Comparison of ENCODE assay signal across 10 cellular contexts in genomic region chr19:40192758-40193586, GRCh38. TPM values are rescaled to one million over a fixed set of nuclear protein-coding genes. Genes with fewer than 3 reads are reported as not detected.
DNase-seq lines count a peak whose midpoint lies in the region; ATAC-seq and TF ChIP-seq lines count a peak whose summit lies in the region.
"Had no signal": no experiment of that assay in that cellular context is flagged by ENCODE, and none has a peak within 500 bp of the region (broad histone marks: within the 10 kb centered on the region; RNA-seq: fewer than 3 reads in every experiment).

No MANE protein-coding gene starts in this region.

- TF ChIP-seq CTCF in CD8-positive, alpha-beta T cell (IDR thresholded peaks at IDR 0.05): no peak
- TF ChIP-seq CTCF in Loucy (conservative IDR thresholded peaks at IDR 0.05; ENCODE audit: low read length) (no peak), choroid plexus epithelial cell (conservative IDR thresholded peaks at IDR 0.05; ENCODE audit: low read depth, low read length) (no peak), neural progenitor cell (IDR thresholded peaks at IDR 0.05) (no peak), mucosa of descending colon (IDR thresholded peaks at IDR 0.05) (no peak)

- H3K9me3 Mint-ChIP-seq in CD8-positive, alpha-beta T cell: no peaks in the 10 kb centered on the region
- no peaks in the 10 kb centered on the region for H3K9me3 Mint-ChIP-seq in neural progenitor cell

- no peaks in the 10 kb centered on the region for H3K9me3 ChIP-seq in CD8-positive, alpha-beta T cell (ENCODE audit: low read length)
- no peaks in the 10 kb centered on the region for H3K9me3 ChIP-seq in Loucy (ENCODE audit: insufficient read depth, low read depth, low read length)
- no peaks in the 10 kb centered on the region for H3K9me3 ChIP-seq in neural progenitor cell (ENCODE audit: low read depth)
- H3K9me3 ChIP-seq in mucosa of descending colon: no peaks in the 10 kb centered on the region

- no peak overlapping the region for H3K27ac ChIP-seq in CD8-positive, alpha-beta T cell (ENCODE audit: low read depth, low read length)
- H3K27ac ChIP-seq in neural progenitor cell: no peak overlapping the region

- DNase-seq in CD8-positive, alpha-beta T cell: no peak
- DNase-seq in choroid plexus epithelial cell (ENCODE audit: low read depth) (no peak), neural progenitor cell (ENCODE audit: low spot score) (no peak), mucosa of descending colon (no peak), foreskin melanocyte (no peak), hepatic stellate cell (ENCODE audit: low spot score) (no peak)
- DNase-seq: stimulated activated CD4-positive, alpha-beta T cell treated with anti-CD3 and anti-CD28 coated beads, Interleukin-2, amount 100 ng/mL, for 24 hours had no signal

- H3K9ac ChIP-seq in Loucy (ENCODE audit: low read depth, low read length, poor library complexity, severe bottlenecking) (no peak overlapping the region), neural progenitor cell (no peak overlapping the region)

- peaks cover 16% of the 10 kb centered on the region for H3K4me1 ChIP-seq in CD8-positive, alpha-beta T cell (ENCODE audit: insufficient read depth, low read length)
- H3K4me1 ChIP-seq in Loucy (ENCODE audit: insufficient read depth, low read length, poor library complexity, severe bottlenecking) (peaks cover 14% of the 10 kb centered on the region), neural progenitor cell (no peaks in the 10 kb centered on the region), mucosa of descending colon (ENCODE audit: low read depth) (peaks cover 11% of the 10 kb centered on the region)

- POLR2A ChIA-PET in CD8-positive, alpha-beta T cell (lab: Charles Lee): no interaction called here

- H4K20me1 ChIP-seq in Loucy (ENCODE audit: insufficient read depth, low read length, poor library complexity, severe bottlenecking) (no peaks in the 10 kb centered on the region), neural progenitor cell (ENCODE audit: low read depth) (peaks cover 18% of the 10 kb centered on the region)

- H2AFZ ChIP-seq in Loucy (ENCODE audit: low read length) (no peak overlapping the region), neural progenitor cell (replicated peaks) (no peak overlapping the region)

- H3K27me3 Mint-ChIP-seq in CD8-positive, alpha-beta T cell (ENCODE audit: low read depth): no peaks in the 10 kb centered on the region
- peaks cover 3% of the 10 kb centered on the region for H3K27me3 Mint-ChIP-seq in neural progenitor cell (ENCODE audit: insufficient read depth, low read depth)

- no peaks in the 10 kb centered on the region; the same call in 1 of the 2 replicates for H3K79me2 ChIP-seq in Loucy (ENCODE audit: insufficient read depth, low read length)
- H3K79me2 ChIP-seq in neural progenitor cell (ENCODE audit: low read depth): no peaks in the 10 kb centered on the region

- H3K36me3 ChIP-seq in CD8-positive, alpha-beta T cell (ENCODE audit: insufficient read depth, low read length): no peaks in the 10 kb centered on the region
- H3K36me3 ChIP-seq in Loucy (ENCODE audit: insufficient read depth, low read length): no peaks in the 10 kb centered on the region
- no peaks in the 10 kb centered on the region for H3K36me3 ChIP-seq in neural progenitor cell
- no peaks in the 10 kb centered on the region for H3K36me3 ChIP-seq in mucosa of descending colon (ENCODE audit: low read depth)

- peak overlapping the region; percentile 72 for H3K4me3 Mint-ChIP-seq in CD8-positive, alpha-beta T cell
- H3K4me3 Mint-ChIP-seq in neural progenitor cell: peak overlapping the region; percentile 80

- H3K9me2 ChIP-seq in Loucy (replicated peaks; ENCODE audit: low read depth, low read length): no peaks in the 10 kb centered on the region

- H3K36me3 Mint-ChIP-seq in CD8-positive, alpha-beta T cell: peaks cover 6% of the 10 kb centered on the region
- peaks cover 2% of the 10 kb centered on the region for H3K36me3 Mint-ChIP-seq in neural progenitor cell

- intact Hi-C loops in CD8-positive, alpha-beta T cell (cut with DNase I, micrococcal nuclease): no loop called here
- intact Hi-C loops in mucosa of descending colon (cut with DNase I, micrococcal nuclease): no loop called here

- ATAC-seq in CD8-positive, alpha-beta T cell: no peak
- no peak for ATAC-seq in mucosa of descending colon
- no peak for ATAC-seq in HG03460 (IDR thresholded peaks at IDR 0.05; ENCODE audit: unreplicated experiment)

- CTCF ChIA-PET in CD8-positive, alpha-beta T cell (lab: Charles Lee): no interaction called here

- H3K4me1 Mint-ChIP-seq in CD8-positive, alpha-beta T cell (ENCODE audit: low read depth): peaks cover 35% of the 10 kb centered on the region
- peaks cover 23% of the 10 kb centered on the region for H3K4me1 Mint-ChIP-seq in neural progenitor cell

- no peaks in the 10 kb centered on the region for H3K27me3 ChIP-seq in CD8-positive, alpha-beta T cell (ENCODE audit: insufficient read depth, low read length)
- H3K27me3 ChIP-seq in Loucy (ENCODE audit: insufficient read depth, low read length, poor library complexity, severe bottlenecking) (no peaks in the 10 kb centered on the region), neural progenitor cell (peaks cover 10% of the 10 kb centered on the region)

- no peak overlapping the region for H3K4me3 ChIP-seq in CD8-positive, alpha-beta T cell (ENCODE audit: low read depth, low read length)
- H3K4me3 ChIP-seq in Loucy (ENCODE audit: low read length, poor library complexity, severe bottlenecking): peak overlapping the region; percentile 95
- H3K4me3 ChIP-seq in choroid plexus epithelial cell (ENCODE audit: low read depth, low read length): peak overlapping the region; percentile 90
- peak overlapping the region; percentile 97 for H3K4me3 ChIP-seq in neural progenitor cell
- H3K4me3 ChIP-seq in mucosa of descending colon: no peak overlapping the region

- H3F3A ChIP-seq in Loucy (ENCODE audit: low read depth): no peaks in the 10 kb centered on the region
- H3F3A ChIP-seq in neural progenitor cell (ENCODE audit: low read depth): peaks cover 8% of the 10 kb centered on the region

- H3K4me2 ChIP-seq in Loucy (ENCODE audit: low read depth, low read length, poor library complexity, severe bottlenecking): peak overlapping the region; percentile 90
- H3K4me2 ChIP-seq in neural progenitor cell: peak overlapping the region; percentile 88

- H3K27ac Mint-ChIP-seq in CD8-positive, alpha-beta T cell: peak overlapping the region; percentile 60
- no peak overlapping the region for H3K27ac Mint-ChIP-seq in neural progenitor cell

RNA-seq across cellular contexts. Expression of gene MAP3K10, which starts 1.7 kb away (rescaled TPM):
- 10 to 100 TPM; 26.4 to 27.7 TPM for total RNA-seq in CD8-positive, alpha-beta T cell
- 5.7 and 21.6 TPM in 2 replicates for total RNA-seq in neural progenitor cell (ENCODE audit: low replicate concordance)
- 10 to 100 TPM; 11.0 to 23.3 (median 12.2) TPM for total RNA-seq in mucosa of descending colon

RNA-seq across cellular contexts. Expression of gene TTC9B, which starts 25.2 kb away (rescaled TPM):
- total RNA-seq in CD8-positive, alpha-beta T cell: not detected
- total RNA-seq in neural progenitor cell (ENCODE audit: low replicate concordance) (not detected in 2 replicates), mucosa of descending colon (1 to 10 TPM in 1 of 3 donors, not detected in 2; 2.0 TPM)
- total RNA-seq: NCI-H460 had no signal

RNA-seq across cellular contexts. Expression of gene CCNP, which starts 33.5 kb away (rescaled TPM):
- total RNA-seq in CD8-positive, alpha-beta T cell: 1 to 10 TPM; 1.7 to 2.1 TPM
- total RNA-seq in neural progenitor cell (ENCODE audit: low replicate concordance) (1.7 TPM in 1 of 2 replicates, not detected in the other), mucosa of descending colon (under 1 TPM in 2 of 3 donors, not detected in 1; 0.34 to 0.63 TPM)

Comparison
In these comparisons a context has a peak if more than half of its experiments do, and no peak if none do; other contexts are left out.
1. H3K4me3 ChIP-seq: peak in Loucy (single experiment), choroid plexus epithelial cell (single experiment) and neural progenitor cell (single experiment); none in CD8-positive, alpha-beta T cell (single experiment) and mucosa of descending colon (single experiment).